ENCODE assay signal across 19 cellular contexts in the genomic region with DNA sequence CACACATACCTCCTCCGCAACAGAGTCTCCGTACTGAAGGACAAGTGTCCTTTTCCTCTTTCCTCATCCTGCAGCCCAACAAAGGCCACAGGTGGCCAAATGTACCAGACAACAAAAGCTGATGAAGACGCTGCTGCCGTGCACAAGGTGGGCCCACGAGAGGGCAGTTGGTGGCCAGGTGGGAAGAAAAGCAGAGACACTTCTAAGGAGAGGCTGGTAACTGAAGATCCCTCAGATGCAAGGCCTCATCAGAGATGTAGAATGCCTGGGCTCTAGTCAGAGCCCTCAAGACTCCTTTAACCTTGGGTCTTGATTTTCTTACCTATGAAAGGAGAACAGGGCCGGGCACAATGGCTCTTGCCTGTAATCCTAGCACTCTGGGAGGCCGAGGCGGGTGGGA.
DNase-seq lines count a peak whose midpoint lies in the region; ATAC-seq and TF ChIP-seq lines count a peak whose summit lies in the region.
"Had no signal": no experiment of that assay in that cellular context is flagged by ENCODE, and none has a peak within 500 bp of the region (broad histone marks: within the 10 kb centered on the region; RNA-seq: fewer than 3 reads in every experiment).

No MANE protein-coding gene starts in this region.

- H3K4me1 ChIP-seq in upper lobe of right lung, result peaks cover 6% of the 10 kb centered on the region
- H3K4me1 ChIP-seq in spleen, result peaks cover 7 to 19% (median 10%) of the 10 kb centered on the region in 6 donors

- intact Hi-C loops in cardiac septum (cut with DNase I), result loop anchor here (5.0 kb wide), 2 partner anchors 85 to 105 kb away; no protein-coding TSS in a partner anchor
- intact Hi-C loops in Right ventricle myocardium superior (cut with DNase I), result loop anchor here (5.0 kb wide), 1 partner anchor 105 kb away; no protein-coding TSS in a partner anchor
- intact Hi-C loops in upper lobe of right lung (cut with DNase I), result no loop called here
- intact Hi-C loops in spleen (cut with DNase I; ENCODE audit: low total_unique reads), result loop anchor here (2.0 kb wide), 1 partner anchor 123 kb away; no protein-coding TSS in a partner anchor

- H3K27me3 ChIP-seq in upper lobe of right lung, result no peaks in the 10 kb centered on the region
- H3K27me3 ChIP-seq in spleen (replicated peaks in 1 of 7), result peaks cover 0 to 10% (median 0%) of the 10 kb centered on the region in 7 donors
- H3K27me3 ChIP-seq: BLaER1 treated with 17β-estradiol and CSF1 and Interleukin-3, amounts not matched to agents 10 nM and 100 nM had no signal

- H3K27ac ChIP-seq in coronary artery (no peak overlapping the region), upper lobe of right lung (no peak overlapping the region), spleen (no peak overlapping the region)
- H3K27ac ChIP-seq: BLaER1 treated with 17β-estradiol and CSF1 and Interleukin-3, amounts not matched to agents 10 nM and 100 nM had no signal

- DNase-seq in cardiac septum (ENCODE audit: low spot score), result peak; percentile 44
- DNase-seq in Right ventricle myocardium superior, result no peak
- DNase-seq in coronary artery (ENCODE audit: low spot score), result peak; percentile 36
- DNase-seq in mesenteric fat pad (ENCODE audit: low spot score), result peak; percentile 51
- DNase-seq in upper lobe of right lung, result peak; percentile 39
- DNase-seq in spleen, result no peak
- no peak for DNase-seq in central memory CD4-positive, alpha-beta T cell
- no peak for DNase-seq in HuH-7 (ENCODE audit: low spot score)
- DNase-seq: Calu3, DMS 273 treated with DMSO at 0.1 percent for 48 hours, DMS53, DND-41, EL, GOT3, H9, IMR-90 had no signal

- WGBS in spleen, 5 donors, result 80 to 89% (median 84%) methylated on average over 8 of the region's 8 CpGs

- no peak for TF ChIP-seq CTCF in coronary artery (IDR thresholded peaks at IDR 0.05)
- no peak for TF ChIP-seq CTCF in upper lobe of right lung (IDR thresholded peaks at IDR 0.05)
- no peak for TF ChIP-seq CTCF in spleen (IDR thresholded peaks at IDR 0.05 in 8 of 11, conservative IDR thresholded peaks at IDR 0.05 in 3 of 11)

- H3K36me3 ChIP-seq in upper lobe of right lung (no peaks in the 10 kb centered on the region), spleen (no peaks in the 10 kb centered on the region)
- H3K36me3 ChIP-seq: BLaER1 treated with 17β-estradiol and CSF1 and Interleukin-3, amounts not matched to agents 10 nM and 100 nM had no signal

- H3K4me3 ChIP-seq in coronary artery (no peak overlapping the region), upper lobe of right lung (no peak overlapping the region), spleen (no peak overlapping the region)
- H3K4me3 ChIP-seq: BLaER1 treated with 17β-estradiol and CSF1 and Interleukin-3, amounts not matched to agents 10 nM and 100 nM; K562 had no signal

- ATAC-seq in Right ventricle myocardium superior (ENCODE audit: poor library complexity) (no peak), upper lobe of right lung (no peak)
- ATAC-seq: CD8-positive, alpha-beta T cell; K562 had no signal

- no peaks in the 10 kb centered on the region for H3K9me3 ChIP-seq in upper lobe of right lung
- H3K9me3 ChIP-seq in spleen, result no peaks in the 10 kb centered on the region
- H3K9me3 ChIP-seq: BLaER1 treated with 17β-estradiol and CSF1 and Interleukin-3, amounts not matched to agents 10 nM and 100 nM had no signal

- no peak for TF ChIP-seq POLR2A in spleen (IDR thresholded peaks at IDR 0.05)

Comparison
In these comparisons a context has a peak if more than half of its experiments do, and no peak if none do; other contexts are left out.
1. DNase-seq: peak in cardiac septum (single experiment), coronary artery (single experiment), mesenteric fat pad (single experiment) and upper lobe of right lung (single experiment); none in Right ventricle myocardium superior (single experiment), spleen (single experiment), central memory CD4-positive, alpha-beta T cell (single experiment) and HuH-7 (single experiment).